Comparison of ENCODE assay signal across 7 cellular contexts in genomic region chr9:77489405-77490163, GRCh38.
A peak's percentile ranks its signal among the peaks of the same experiment; 100 is the strongest.
DNase-seq lines count a peak whose midpoint lies in the region; ATAC-seq and TF ChIP-seq lines count a peak whose summit lies in the region.
"Not testable (repeated sequence)": the region's sequence is repeated elsewhere in the genome, so short reads cannot be mapped to it uniquely, and the experiment has no call there.

No MANE protein-coding gene starts in this region.

- H3K27ac Mint-ChIP-seq in CD8-positive, alpha-beta T cell, result peak overlapping the region; percentile 33
- not testable (repeated sequence) for H3K27ac Mint-ChIP-seq in T-helper 17 cell; activated CD4-positive, alpha-beta memory T cell treated with anti-CD3 and anti-CD28 coated beads, Interleukin-2, amount 10 ng/mL, durations not matched to agents 7 days and 5 days
- peak overlapping the region; percentile 10 for H3K27ac Mint-ChIP-seq in activated T-helper 1 cell treated with anti-CD3 and anti-CD28 coated beads, Interleukin-12 subunit alpha, Interleukin-12 subunit beta, Interleukin-2, Interleukin-4 antibody, amounts not matched to agents 30 ng/mL and 10 ng/mL and 1 ng/mL, durations not matched to agents 14 hours and 24 hours and 36 hours
- H3K27ac Mint-ChIP-seq in activated naive CD8-positive, alpha-beta T cell treated with anti-CD3 and anti-CD28 coated beads, Interleukin-2, amount 50 U/mL, for 24 hours, result peak overlapping the region; percentile 29
- H3K27ac Mint-ChIP-seq in naive thymus-derived CD8-positive, alpha-beta T cell, result peak overlapping the region in 8 of 10 donors; percentile 3 to 93 (median 58)
- peak overlapping the region; percentile 1 for H3K27ac Mint-ChIP-seq in stimulated activated effector memory CD8-positive, alpha-beta T cell treated with anti-CD3 and anti-CD28 coated beads, Interleukin-12 subunit alpha, Interleukin-12 subunit beta, amount 100 ng/mL, for 72 hours

- intact Hi-C loops in CD8-positive, alpha-beta T cell (cut with DNase I, micrococcal nuclease); activated T-helper 1 cell treated with anti-CD3 and anti-CD28 coated beads, Interleukin-12 subunit alpha, Interleukin-12 subunit beta, Interleukin-2, Interleukin-4 antibody, amounts not matched to agents 30 ng/mL and 10 ng/mL and 1 ng/mL, durations not matched to agents 14 hours and 24 hours and 36 hours (cut with micrococcal nuclease): not testable (repeated sequence)

- peaks cover 12% of the 10 kb centered on the region for H3K4me1 Mint-ChIP-seq in CD8-positive, alpha-beta T cell (ENCODE audit: low read depth)
- H3K4me1 Mint-ChIP-seq in T-helper 17 cell, result not testable (repeated sequence)
- peaks cover 34% of the 10 kb centered on the region for H3K4me1 Mint-ChIP-seq in activated CD4-positive, alpha-beta memory T cell treated with anti-CD3 and anti-CD28 coated beads, Interleukin-2, amount 10 ng/mL, durations not matched to agents 7 days and 5 days
- H3K4me1 Mint-ChIP-seq in activated T-helper 1 cell treated with anti-CD3 and anti-CD28 coated beads, Interleukin-12 subunit alpha, Interleukin-12 subunit beta, Interleukin-2, Interleukin-4 antibody, amounts not matched to agents 30 ng/mL and 10 ng/mL and 1 ng/mL, durations not matched to agents 14 hours and 24 hours and 36 hours (ENCODE audit: low read depth), result peaks cover 29% of the 10 kb centered on the region
- peaks cover 14% of the 10 kb centered on the region for H3K4me1 Mint-ChIP-seq in activated naive CD8-positive, alpha-beta T cell treated with anti-CD3 and anti-CD28 coated beads, Interleukin-2, amount 50 U/mL, for 24 hours
- peaks cover 11 to 20% (median 13%) of the 10 kb centered on the region in 4 donors for H3K4me1 Mint-ChIP-seq in naive thymus-derived CD8-positive, alpha-beta T cell
- H3K4me1 Mint-ChIP-seq in stimulated activated effector memory CD8-positive, alpha-beta T cell treated with anti-CD3 and anti-CD28 coated beads, Interleukin-12 subunit alpha, Interleukin-12 subunit beta, amount 100 ng/mL, for 72 hours, result peaks cover 20% of the 10 kb centered on the region

- not testable (repeated sequence) for H3K27me3 Mint-ChIP-seq in CD8-positive, alpha-beta T cell (ENCODE audit: low read depth); activated CD4-positive, alpha-beta memory T cell treated with anti-CD3 and anti-CD28 coated beads, Interleukin-2, amount 10 ng/mL, durations not matched to agents 7 days and 5 days; activated T-helper 1 cell treated with anti-CD3 and anti-CD28 coated beads, Interleukin-12 subunit alpha, Interleukin-12 subunit beta, Interleukin-2, Interleukin-4 antibody, amounts not matched to agents 30 ng/mL and 10 ng/mL and 1 ng/mL, durations not matched to agents 14 hours and 24 hours and 36 hours (ENCODE audit: insufficient read depth); activated naive CD8-positive, alpha-beta T cell treated with anti-CD3 and anti-CD28 coated beads, Interleukin-2, amount 50 U/mL, for 24 hours
- peaks cover 22% of the 10 kb centered on the region for H3K27me3 Mint-ChIP-seq in T-helper 17 cell
- peaks cover 0 to 15% (median 0%) of the 10 kb centered on the region in 5 donors for H3K27me3 Mint-ChIP-seq in naive thymus-derived CD8-positive, alpha-beta T cell

- H3K9me3 ChIP-seq in CD8-positive, alpha-beta T cell (ENCODE audit: low read length); T-helper 17 cell (ENCODE audit: control insufficient read depth, low read length, poor library complexity, severe bottlenecking): not testable (repeated sequence)

- H3K36me3 ChIP-seq in CD8-positive, alpha-beta T cell (ENCODE audit: insufficient read depth, low read length), result not testable (repeated sequence)

- H3K27ac ChIP-seq in CD8-positive, alpha-beta T cell (ENCODE audit: low read depth, low read length), result not testable (repeated sequence)

- H3K27me3 ChIP-seq in CD8-positive, alpha-beta T cell (ENCODE audit: insufficient read depth, low read length), result not testable (repeated sequence)

- CTCF ChIA-PET in CD8-positive, alpha-beta T cell (lab: Charles Lee), result interaction anchor here (1.7 to 6.1 kb wide), 3 partner anchors 28 to 56 kb away, joined by 4 to 41 read pairs (median 5); no protein-coding TSS in a partner anchor
- CTCF ChIA-PET in activated CD4-positive, alpha-beta memory T cell treated with anti-CD3 and anti-CD28 coated beads, Interleukin-2, amount 10 ng/mL, durations not matched to agents 7 days and 5 days (lab: Charles Lee), result interaction anchor here (0.7 to 6.3 kb wide), 7 partner anchors 11 to 58 kb away, joined by 3 to 161 read pairs (median 5); no protein-coding TSS in a partner anchor

- H3K9me3 Mint-ChIP-seq in CD8-positive, alpha-beta T cell, result peaks cover 11% of the 10 kb centered on the region
- not testable (repeated sequence) for H3K9me3 Mint-ChIP-seq in activated CD4-positive, alpha-beta memory T cell treated with anti-CD3 and anti-CD28 coated beads, Interleukin-2, amount 10 ng/mL, durations not matched to agents 7 days and 5 days; activated naive CD8-positive, alpha-beta T cell treated with anti-CD3 and anti-CD28 coated beads, Interleukin-2, amount 50 U/mL, for 24 hours; stimulated activated effector memory CD8-positive, alpha-beta T cell treated with anti-CD3 and anti-CD28 coated beads, Interleukin-12 subunit alpha, Interleukin-12 subunit beta, amount 100 ng/mL, for 72 hours
- H3K9me3 Mint-ChIP-seq in activated T-helper 1 cell treated with anti-CD3 and anti-CD28 coated beads, Interleukin-12 subunit alpha, Interleukin-12 subunit beta, Interleukin-2, Interleukin-4 antibody, amounts not matched to agents 30 ng/mL and 10 ng/mL and 1 ng/mL, durations not matched to agents 14 hours and 24 hours and 36 hours, result peaks cover 17% of the 10 kb centered on the region
- H3K9me3 Mint-ChIP-seq in naive thymus-derived CD8-positive, alpha-beta T cell, result peaks cover 0 to 29% (median 13%) of the 10 kb centered on the region in 9 donors

- not testable (repeated sequence) for ATAC-seq in CD8-positive, alpha-beta T cell; T-helper 17 cell; activated naive CD8-positive, alpha-beta T cell treated with anti-CD3 and anti-CD28 coated beads, Interleukin-2, amount 50 U/mL, for 24 hours; stimulated activated effector memory CD8-positive, alpha-beta T cell treated with anti-CD3 and anti-CD28 coated beads, Interleukin-12 subunit alpha, Interleukin-12 subunit beta, amount 100 ng/mL, for 72 hours
- ATAC-seq in naive thymus-derived CD8-positive, alpha-beta T cell, result peak in 1 of 2 donors; percentile 25

- peak overlapping the region; percentile 4 for H3K4me3 ChIP-seq in CD8-positive, alpha-beta T cell (ENCODE audit: low read depth, low read length)

- not testable (repeated sequence) for TF ChIP-seq CTCF in CD8-positive, alpha-beta T cell (IDR thresholded peaks at IDR 0.05)

- peak overlapping the region; percentile 80 for H3K4me3 Mint-ChIP-seq in CD8-positive, alpha-beta T cell
- peak overlapping the region; percentile 7 for H3K4me3 Mint-ChIP-seq in T-helper 17 cell
- H3K4me3 Mint-ChIP-seq in activated CD4-positive, alpha-beta memory T cell treated with anti-CD3 and anti-CD28 coated beads, Interleukin-2, amount 10 ng/mL, durations not matched to agents 7 days and 5 days, result peak overlapping the region; percentile 74
- H3K4me3 Mint-ChIP-seq in activated T-helper 1 cell treated with anti-CD3 and anti-CD28 coated beads, Interleukin-12 subunit alpha, Interleukin-12 subunit beta, Interleukin-2, Interleukin-4 antibody, amounts not matched to agents 30 ng/mL and 10 ng/mL and 1 ng/mL, durations not matched to agents 14 hours and 24 hours and 36 hours, result peak overlapping the region; percentile 82
- H3K4me3 Mint-ChIP-seq in activated naive CD8-positive, alpha-beta T cell treated with anti-CD3 and anti-CD28 coated beads, Interleukin-2, amount 50 U/mL, for 24 hours, result peak overlapping the region; percentile 79
- peak overlapping the region; percentile 69 to 88 (median 84) for H3K4me3 Mint-ChIP-seq in naive thymus-derived CD8-positive, alpha-beta T cell
- peak overlapping the region; percentile 40 for H3K4me3 Mint-ChIP-seq in stimulated activated effector memory CD8-positive, alpha-beta T cell treated with anti-CD3 and anti-CD28 coated beads, Interleukin-12 subunit alpha, Interleukin-12 subunit beta, amount 100 ng/mL, for 72 hours

- POLR2A ChIA-PET in CD8-positive, alpha-beta T cell (lab: Charles Lee); naive thymus-derived CD8-positive, alpha-beta T cell (lab: Charles Lee): not testable (repeated sequence)
- POLR2A ChIA-PET in activated CD4-positive, alpha-beta memory T cell treated with anti-CD3 and anti-CD28 coated beads, Interleukin-2, amount 10 ng/mL, durations not matched to agents 7 days and 5 days (lab: Charles Lee), result interaction anchor here (0.7 to 1.7 kb wide), 4 partner anchors 13 to 56 kb away, joined by 3 to 4 read pairs (median 3); no protein-coding TSS in a partner anchor

- not testable (repeated sequence) for H3K36me3 Mint-ChIP-seq in CD8-positive, alpha-beta T cell; T-helper 17 cell (ENCODE audit: low read depth); activated CD4-positive, alpha-beta memory T cell treated with anti-CD3 and anti-CD28 coated beads, Interleukin-2, amount 10 ng/mL, durations not matched to agents 7 days and 5 days (ENCODE audit: low read depth); activated T-helper 1 cell treated with anti-CD3 and anti-CD28 coated beads, Interleukin-12 subunit alpha, Interleukin-12 subunit beta, Interleukin-2, Interleukin-4 antibody, amounts not matched to agents 30 ng/mL and 10 ng/mL and 1 ng/mL, durations not matched to agents 14 hours and 24 hours and 36 hours (ENCODE audit: low read depth); activated naive CD8-positive, alpha-beta T cell treated with anti-CD3 and anti-CD28 coated beads, Interleukin-2, amount 50 U/mL, for 24 hours (ENCODE audit: low read depth); stimulated activated effector memory CD8-positive, alpha-beta T cell treated with anti-CD3 and anti-CD28 coated beads, Interleukin-12 subunit alpha, Interleukin-12 subunit beta, amount 100 ng/mL, for 72 hours
- H3K36me3 Mint-ChIP-seq in naive thymus-derived CD8-positive, alpha-beta T cell, result peaks cover 0 to 11% (median 7%) of the 10 kb centered on the region in 3 donors

- DNase-seq in CD8-positive, alpha-beta T cell; T-helper 17 cell; activated T-helper 1 cell treated with anti-CD3 and anti-CD28 coated beads, Interleukin-12 subunit alpha, Interleukin-12 subunit beta, Interleukin-2, Interleukin-4 antibody, amounts not matched to agents 30 ng/mL and 10 ng/mL and 1 ng/mL, durations not matched to agents 14 hours and 24 hours and 36 hours (ENCODE audit: low spot score); stimulated activated effector memory CD8-positive, alpha-beta T cell treated with anti-CD3 and anti-CD28 coated beads, Interleukin-12 subunit alpha, Interleukin-12 subunit beta, amount 100 ng/mL, for 72 hours (ENCODE audit: low spot score in 2 of 2): not testable (repeated sequence)
- DNase-seq in activated CD4-positive, alpha-beta memory T cell treated with anti-CD3 and anti-CD28 coated beads, Interleukin-2, amount 10 ng/mL, durations not matched to agents 7 days and 5 days, result peak; percentile 28
- DNase-seq in activated naive CD8-positive, alpha-beta T cell treated with anti-CD3 and anti-CD28 coated beads, Interleukin-2, amount 50 U/mL, for 24 hours, result peak; percentile 20
- DNase-seq in naive thymus-derived CD8-positive, alpha-beta T cell, result peak in 2 of 10 donors; percentile 10 to 16

- H3K4me1 ChIP-seq in CD8-positive, alpha-beta T cell (ENCODE audit: insufficient read depth, low read length), result not testable (repeated sequence)

Comparison
In these comparisons a context has a peak if more than half of its experiments do, and no peak if none do; other contexts are left out.
1. H3K4me3 Mint-ChIP-seq: peak in every context shown above with its lines; median percentile 84 in naive thymus-derived CD8-positive, alpha-beta T cell; 82 in activated T-helper 1 cell treated with anti-CD3 and anti-CD28 coated beads, Interleukin-12 subunit alpha, Interleukin-12 subunit beta, Interleukin-2, Interleukin-4 antibody, amounts not matched to agents 30 ng/mL and 10 ng/mL and 1 ng/mL, durations not matched to agents 14 hours and 24 hours and 36 hours; 80 in CD8-positive, alpha-beta T cell; 79 in activated naive CD8-positive, alpha-beta T cell treated with anti-CD3 and anti-CD28 coated beads, Interleukin-2, amount 50 U/mL, for 24 hours; 74 in activated CD4-positive, alpha-beta memory T cell treated with anti-CD3 and anti-CD28 coated beads, Interleukin-2, amount 10 ng/mL, durations not matched to agents 7 days and 5 days; 40 in stimulated activated effector memory CD8-positive, alpha-beta T cell treated with anti-CD3 and anti-CD28 coated beads, Interleukin-12 subunit alpha, Interleukin-12 subunit beta, amount 100 ng/mL, for 72 hours; 7 in T-helper 17 cell.